In the genomic region with DNA sequence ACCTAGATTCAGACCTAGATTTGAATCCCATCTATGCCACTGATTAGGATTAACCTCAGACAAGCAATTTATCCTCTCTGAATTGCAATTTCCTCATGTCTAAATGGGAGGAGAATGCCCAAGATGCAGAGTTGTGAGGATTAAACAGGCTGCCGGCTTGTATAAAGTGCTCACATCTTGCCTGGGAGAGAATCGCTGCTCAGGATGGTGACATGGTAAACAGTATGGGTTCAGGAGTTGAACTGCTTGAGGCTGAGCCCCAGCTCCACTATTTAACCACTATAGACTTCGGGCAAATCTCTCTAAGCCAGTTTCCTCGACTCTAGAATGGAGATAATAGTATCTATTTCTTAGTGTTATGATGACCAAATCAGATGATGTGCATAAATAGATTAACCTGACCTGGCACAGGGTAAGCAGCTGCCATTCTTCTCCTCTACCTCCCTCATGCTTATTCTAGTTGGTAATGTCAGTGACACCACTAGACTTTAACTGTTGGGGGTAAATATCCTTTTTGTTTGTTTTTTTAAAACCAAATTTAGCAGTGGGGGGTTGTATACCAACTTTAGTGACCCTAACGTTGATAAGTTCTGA, we compare ENCODE assay signal across 1 cellular context.
TF ChIP-seq lines count a peak whose summit lies in the region.

No MANE protein-coding gene starts in this region.

TF ChIP-seq in IMR-90, 13 proteins besides CTCF, POLR2A, EP300 and RAD21:
- TF ChIP-seq NFE2L2 (IDR thresholded peaks at IDR 0.05; ENCODE audit: low read depth, low read length), result no peak
- no peak for TF ChIP-seq CEBPB (IDR thresholded peaks at IDR 0.05; ENCODE audit: low read depth, low read length)
- no peak for TF ChIP-seq RCOR1 (IDR thresholded peaks at IDR 0.05; ENCODE audit: insufficient replicate concordance, low read length)
- TF ChIP-seq RFX5 (IDR thresholded peaks at IDR 0.05; ENCODE audit: low read depth, low read length), result no peak
TF ChIP-seq in IMR-90: peak in this region for 0.
